1 cellular context compared by ENCODE assay signal in the genomic region with DNA sequence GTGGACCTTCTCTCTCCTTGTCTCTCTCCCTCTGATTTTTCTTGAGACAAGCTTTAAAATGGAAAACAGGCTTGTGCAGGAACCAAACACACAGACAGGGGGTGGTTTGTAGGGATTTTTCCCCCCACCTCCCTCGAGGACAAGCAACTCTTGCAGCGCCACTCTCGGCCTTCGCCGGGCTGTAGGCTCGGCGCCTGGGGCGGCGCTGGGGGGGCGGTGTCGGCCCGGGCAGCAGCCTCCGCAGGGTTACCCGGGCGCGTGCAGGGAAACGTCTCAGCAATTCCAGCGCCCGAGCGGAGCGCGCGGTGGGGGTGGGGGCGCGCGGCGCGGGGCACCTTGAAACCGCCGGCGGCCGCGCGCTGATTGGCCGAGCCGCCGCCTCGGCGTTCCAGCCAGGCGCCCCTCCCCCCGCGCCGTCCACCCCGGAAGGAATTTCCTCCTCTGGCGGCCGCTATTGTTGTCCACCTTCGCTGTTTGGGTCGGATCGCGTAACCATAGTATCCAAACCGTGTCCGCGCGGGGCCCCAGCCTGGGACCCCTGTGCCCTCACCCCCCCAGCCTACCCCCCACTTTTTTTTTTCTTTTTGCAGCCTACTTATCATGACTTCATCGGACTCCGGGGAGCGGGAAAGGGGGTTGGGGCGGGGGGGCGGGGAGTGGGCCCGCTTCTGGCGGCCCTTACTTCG.
TF ChIP-seq lines count a peak whose summit lies in the region.

No MANE protein-coding gene starts in this region.

TF ChIP-seq in HepG2, 621 proteins besides CTCF, POLR2A, EP300 and RAD21 (continued from another document and continues in another):
- no peak for TF ChIP-seq ZNF414 (CRISPR knock-in tag; IDR thresholded peaks at IDR 0.05)
- TF ChIP-seq REL (CRISPR knock-in tag; conservative IDR thresholded peaks at IDR 0.05) = no peak
- TF ChIP-seq ZNF746 (CRISPR knock-in tag; IDR thresholded peaks at IDR 0.05) = no peak; the same call in 1 of the 2 replicates
- TF ChIP-seq HNRNPLL (IDR thresholded peaks at IDR 0.05; ENCODE audit: low read depth, low read length, poor library complexity, severe bottlenecking) = peak; percentile 35
- no peak for TF ChIP-seq SP1 (IDR thresholded peaks at IDR 0.05)
- no peak for TF ChIP-seq SP1 (CRISPR knock-in tag; IDR thresholded peaks at IDR 0.05)
- TF ChIP-seq CBFB (CRISPR knock-in tag; IDR thresholded peaks at IDR 0.05) = peak; percentile 57; the same call in 1 of the 2 replicates
- TF ChIP-seq HNF1A (IDR thresholded peaks at IDR 0.05; ENCODE audit: low read depth) = no peak
- TF ChIP-seq HNF1A (CRISPR knock-in tag; IDR thresholded peaks at IDR 0.05; ENCODE audit: borderline replicate concordance) = peak; percentile 44; the same call in 1 of the 2 replicates
- TF ChIP-seq, protein P1, sequence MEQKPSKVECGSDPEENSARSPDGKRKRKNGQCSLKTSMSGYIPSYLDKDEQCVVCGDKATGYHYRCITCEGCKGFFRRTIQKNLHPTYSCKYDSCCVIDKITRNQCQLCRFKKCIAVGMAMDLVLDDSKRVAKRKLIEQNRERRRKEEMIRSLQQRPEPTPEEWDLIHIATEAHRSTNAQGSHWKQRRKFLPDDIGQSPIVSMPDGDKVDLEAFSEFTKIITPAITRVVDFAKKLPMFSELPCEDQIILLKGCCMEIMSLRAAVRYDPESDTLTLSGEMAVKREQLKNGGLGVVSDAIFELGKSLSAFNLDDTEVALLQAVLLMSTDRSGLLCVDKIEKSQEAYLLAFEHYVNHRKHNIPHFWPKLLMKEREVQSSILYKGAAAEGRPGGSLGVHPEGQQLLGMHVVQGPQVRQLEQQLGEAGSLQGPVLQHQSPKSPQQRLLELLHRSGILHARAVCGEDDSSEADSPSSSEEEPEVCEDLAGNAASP (CRISPR knock-in tag; IDR thresholded peaks at IDR 0.05; ENCODE audit: borderline replicate concordance) = no peak
- 0 out of 2 replicates have a peak, but pooled peaks have one; percentile 27 for TF ChIP-seq ZNF143 (CRISPR knock-in tag; IDR thresholded peaks at IDR 0.05)
- TF ChIP-seq PCBP1 (IDR thresholded peaks at IDR 0.05; ENCODE audit: borderline replicate concordance, low read depth, low read length) = 0 out of 2 replicates have a peak, but pooled peaks have one; percentile 46
- TF ChIP-seq DR1 (CRISPR knock-in tag; IDR thresholded peaks at IDR 0.05) = no peak
- TF ChIP-seq ZNF251 (CRISPR knock-in tag; IDR thresholded peaks at IDR 0.05) = no peak
- TF ChIP-seq FOXJ3 (CRISPR knock-in tag; IDR thresholded peaks at IDR 0.05; ENCODE audit: borderline replicate concordance) = 0 out of 2 replicates have a peak, but pooled peaks have one; percentile 40
- TF ChIP-seq FOXP4 (CRISPR knock-in tag; IDR thresholded peaks at IDR 0.05) = peak; percentile 67; the same call in 1 of the 2 replicates
- no peak for TF ChIP-seq ZNF572 (CRISPR knock-in tag; IDR thresholded peaks at IDR 0.05)
- peak; percentile 87 for TF ChIP-seq ZNF687 (CRISPR knock-in tag; IDR thresholded peaks at IDR 0.05)
- no peak for TF ChIP-seq ZNF207 (IDR thresholded peaks at IDR 0.05; ENCODE audit: borderline replicate concordance)
- TF ChIP-seq HNRNPUL1 (IDR thresholded peaks at IDR 0.05; ENCODE audit: low read depth, low read length) = no peak
- no peak for TF ChIP-seq RBM22 (optimal IDR thresholded peaks at IDR 0.05; ENCODE audit: low read length)
- no peak for TF ChIP-seq ARHGAP35 (CRISPR knock-in tag; IDR thresholded peaks at IDR 0.05; ENCODE audit: borderline replicate concordance)
- TF ChIP-seq, protein P2, sequence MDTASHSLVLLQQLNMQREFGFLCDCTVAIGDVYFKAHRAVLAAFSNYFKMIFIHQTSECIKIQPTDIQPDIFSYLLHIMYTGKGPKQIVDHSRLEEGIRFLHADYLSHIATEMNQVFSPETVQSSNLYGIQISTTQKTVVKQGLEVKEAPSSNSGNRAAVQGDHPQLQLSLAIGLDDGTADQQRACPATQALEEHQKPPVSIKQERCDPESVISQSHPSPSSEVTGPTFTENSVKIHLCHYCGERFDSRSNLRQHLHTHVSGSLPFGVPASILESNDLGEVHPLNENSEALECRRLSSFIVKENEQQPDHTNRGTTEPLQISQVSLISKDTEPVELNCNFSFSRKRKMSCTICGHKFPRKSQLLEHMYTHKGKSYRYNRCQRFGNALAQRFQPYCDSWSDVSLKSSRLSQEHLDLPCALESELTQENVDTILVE (CRISPR knock-in tag; IDR thresholded peaks at IDR 0.05) = no peak
- no peak for TF ChIP-seq RFX3 (CRISPR knock-in tag; IDR thresholded peaks at IDR 0.05)
- no peak for TF ChIP-seq THAP9 (CRISPR knock-in tag; IDR thresholded peaks at IDR 0.05; ENCODE audit: borderline replicate concordance)
- peak; percentile 71 for TF ChIP-seq SAP130 (CRISPR knock-in tag; IDR thresholded peaks at IDR 0.05; ENCODE audit: low read depth)
- TF ChIP-seq, protein P3, sequence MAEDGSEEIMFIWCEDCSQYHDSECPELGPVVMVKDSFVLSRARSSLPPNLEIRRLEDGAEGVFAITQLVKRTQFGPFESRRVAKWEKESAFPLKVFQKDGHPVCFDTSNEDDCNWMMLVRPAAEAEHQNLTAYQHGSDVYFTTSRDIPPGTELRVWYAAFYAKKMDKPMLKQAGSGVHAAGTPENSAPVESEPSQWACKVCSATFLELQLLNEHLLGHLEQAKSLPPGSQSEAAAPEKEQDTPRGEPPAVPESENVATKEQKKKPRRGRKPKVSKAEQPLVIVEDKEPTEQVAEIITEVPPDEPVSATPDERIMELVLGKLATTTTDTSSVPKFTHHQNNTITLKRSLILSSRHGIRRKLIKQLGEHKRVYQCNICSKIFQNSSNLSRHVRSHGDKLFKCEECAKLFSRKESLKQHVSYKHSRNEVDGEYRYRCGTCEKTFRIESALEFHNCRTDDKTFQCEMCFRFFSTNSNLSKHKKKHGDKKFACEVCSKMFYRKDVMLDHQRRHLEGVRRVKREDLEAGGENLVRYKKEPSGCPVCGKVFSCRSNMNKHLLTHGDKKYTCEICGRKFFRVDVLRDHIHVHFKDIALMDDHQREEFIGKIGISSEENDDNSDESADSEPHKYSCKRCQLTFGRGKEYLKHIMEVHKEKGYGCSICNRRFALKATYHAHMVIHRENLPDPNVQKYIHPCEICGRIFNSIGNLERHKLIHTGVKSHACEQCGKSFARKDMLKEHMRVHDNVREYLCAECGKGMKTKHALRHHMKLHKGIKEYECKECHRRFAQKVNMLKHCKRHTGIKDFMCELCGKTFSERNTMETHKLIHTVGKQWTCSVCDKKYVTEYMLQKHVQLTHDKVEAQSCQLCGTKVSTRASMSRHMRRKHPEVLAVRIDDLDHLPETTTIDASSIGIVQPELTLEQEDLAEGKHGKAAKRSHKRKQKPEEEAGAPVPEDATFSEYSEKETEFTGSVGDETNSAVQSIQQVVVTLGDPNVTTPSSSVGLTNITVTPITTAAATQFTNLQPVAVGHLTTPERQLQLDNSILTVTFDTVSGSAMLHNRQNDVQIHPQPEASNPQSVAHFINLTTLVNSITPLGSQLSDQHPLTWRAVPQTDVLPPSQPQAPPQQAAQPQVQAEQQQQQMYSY (CRISPR knock-in tag; IDR thresholded peaks at IDR 0.05) = no peak; the same call in 1 of the 2 replicates
- TF ChIP-seq ONECUT2 (CRISPR knock-in tag; IDR thresholded peaks at IDR 0.05) = no peak
- no peak; the same call in 1 of the 2 replicates for TF ChIP-seq STAG1 (CRISPR knock-in tag; IDR thresholded peaks at IDR 0.05)
- TF ChIP-seq CCAR2 (optimal IDR thresholded peaks at IDR 0.05; ENCODE audit: low read depth, low read length) = no peak
